9 cellular contexts compared by ENCODE assay signal in genomic region chr19:55644842-55645511, GRCh38. TPM values are rescaled to one million over a fixed set of nuclear protein-coding genes. Genes with fewer than 3 reads are reported as not detected.
DNase-seq lines count a peak whose midpoint lies in the region; ATAC-seq and TF ChIP-seq lines count a peak whose summit lies in the region.
"Had no signal": no experiment of that assay in that cellular context is flagged by ENCODE, and none has a peak within 500 bp of the region (broad histone marks: within the 10 kb centered on the region; RNA-seq: fewer than 3 reads in every experiment).

No MANE protein-coding gene starts in this region.

- H3K27ac Mint-ChIP-seq in T-helper 17 cell (peak overlapping the region; percentile 67), glutamatergic neuron (ENCODE audit: unreplicated experiment) (no peak overlapping the region)
- peak overlapping the region; percentile 69 to 89 for H3K27ac Mint-ChIP-seq in stimulated activated naive CD8-positive, alpha-beta T cell treated with anti-CD3 and anti-CD28 coated beads, Interleukin-15, amount 100 ng/mL, for 72 hours

- intact Hi-C loops in Right ventricle myocardium superior (cut with DNase I) (no loop called here), left ventricle myocardium superior (cut with micrococcal nuclease) (no loop called here), esophagus squamous epithelium (cut with DNase I) (no loop called here)

- no peak for ATAC-seq in Right ventricle myocardium superior (ENCODE audit: poor library complexity)
- ATAC-seq in left ventricle myocardium superior = no peak
- ATAC-seq in T-helper 17 cell = no peak
- ATAC-seq in stimulated activated naive CD8-positive, alpha-beta T cell treated with anti-CD3 and anti-CD28 coated beads, Interleukin-15, amount 100 ng/mL, for 72 hours = no peak

- H3K4me3 Mint-ChIP-seq in T-helper 17 cell (peak overlapping the region; percentile 67), glutamatergic neuron (ENCODE audit: unreplicated experiment) (peak overlapping the region; percentile 91)
- H3K4me3 Mint-ChIP-seq in stimulated activated naive CD8-positive, alpha-beta T cell treated with anti-CD3 and anti-CD28 coated beads, Interleukin-15, amount 100 ng/mL, for 72 hours = peak overlapping the region; percentile 96 to 98

- H3K27me3 Mint-ChIP-seq in T-helper 17 cell (no peaks in the 10 kb centered on the region), glutamatergic neuron (ENCODE audit: unreplicated experiment) (peaks cover 16% of the 10 kb centered on the region)
- no peaks in the 10 kb centered on the region for H3K27me3 Mint-ChIP-seq in stimulated activated naive CD8-positive, alpha-beta T cell treated with anti-CD3 and anti-CD28 coated beads, Interleukin-15, amount 100 ng/mL, for 72 hours

- no peaks in the 10 kb centered on the region for H3K36me3 Mint-ChIP-seq in T-helper 17 cell (ENCODE audit: low read depth)
- H3K36me3 Mint-ChIP-seq in glutamatergic neuron (ENCODE audit: unreplicated experiment) = no peaks in the 10 kb centered on the region

- peaks cover 19% of the 10 kb centered on the region for H3K9me3 Mint-ChIP-seq in glutamatergic neuron (ENCODE audit: unreplicated experiment)
- H3K9me3 Mint-ChIP-seq in stimulated activated naive CD8-positive, alpha-beta T cell treated with anti-CD3 and anti-CD28 coated beads, Interleukin-15, amount 100 ng/mL, for 72 hours = no peaks in the 10 kb centered on the region

- H3K27ac ChIP-seq in esophagus squamous epithelium = peak overlapping the region in 2 of 4 donors; percentile 93 to 98
- H3K27ac ChIP-seq: ascending aorta had no signal

- H3K4me1 Mint-ChIP-seq in T-helper 17 cell = peaks cover 40% of the 10 kb centered on the region
- peaks cover 19% of the 10 kb centered on the region for H3K4me1 Mint-ChIP-seq in glutamatergic neuron (ENCODE audit: low read depth, unreplicated experiment)
- peaks cover 72% of the 10 kb centered on the region for H3K4me1 Mint-ChIP-seq in stimulated activated naive CD8-positive, alpha-beta T cell treated with anti-CD3 and anti-CD28 coated beads, Interleukin-15, amount 100 ng/mL, for 72 hours

- peaks cover 54 to 90% (median 58%) of the 10 kb centered on the region in 3 donors for H3K4me1 ChIP-seq in esophagus squamous epithelium

- peak; percentile 36 for DNase-seq in Right ventricle myocardium superior
- DNase-seq in left ventricle myocardium superior = no peak
- DNase-seq in T-helper 17 cell = no peak
- no peak for DNase-seq in glutamatergic neuron
- DNase-seq in stimulated activated naive CD8-positive, alpha-beta T cell treated with anti-CD3 and anti-CD28 coated beads, Interleukin-15, amount 100 ng/mL, for 72 hours = no peak
- no peak for DNase-seq in esophagus squamous epithelium (lab: John Stamatoyannopoulos, UW)
- DNase-seq in NCI-H526 treated with DMSO at 0.1 percent for 48 hours (lab: John Stamatoyannopoulos, UW) = no peak
- no peak for DNase-seq in NCI-H146 treated with DMSO at 0.1 percent for 48 hours (lab: John Stamatoyannopoulos, UW; ENCODE audit: unreplicated experiment)

- H3K27me3 ChIP-seq in esophagus squamous epithelium = no peaks in the 10 kb centered on the region
- H3K27me3 ChIP-seq: ascending aorta had no signal

- WGBS in esophagus squamous epithelium, 2 donors = 68 to 85% methylated on average over 3 to 8 of the region's 28 CpGs

- TF ChIP-seq POLR2A in esophagus squamous epithelium (IDR thresholded peaks at IDR 0.05) = no peak

- H3K9me3 ChIP-seq in T-helper 17 cell (ENCODE audit: control insufficient read depth, low read length, poor library complexity, severe bottlenecking) (no peaks in the 10 kb centered on the region), esophagus squamous epithelium (no peaks in the 10 kb centered on the region)
- H3K9me3 ChIP-seq: ascending aorta had no signal

- TF ChIP-seq CTCF in glutamatergic neuron (IDR thresholded peaks at IDR 0.05; ENCODE audit: partially characterized antibody, unreplicated experiment) (no peak), esophagus squamous epithelium (IDR thresholded peaks at IDR 0.05) (no peak)

- peaks cover 0 to 18% (median 5%) of the 10 kb centered on the region in 3 donors for H3K36me3 ChIP-seq in esophagus squamous epithelium

- peak overlapping the region in 1 of 4 donors; percentile 95 for H3K4me3 ChIP-seq in esophagus squamous epithelium

RNA-seq across cellular contexts. Expression of gene ZNF581, which starts 1.5 kb away (rescaled TPM):
- 7.1 TPM for total RNA-seq in Right ventricle myocardium superior
- 9.4 TPM for total RNA-seq in left ventricle myocardium superior
- total RNA-seq in T-helper 17 cell = 10 to 100 TPM; 24.7 to 26.3 TPM
- total RNA-seq in glutamatergic neuron (ENCODE audit: unreplicated experiment) = 31.0 TPM
- total RNA-seq in esophagus squamous epithelium = 10 to 100 TPM; 11.8 to 20.2 (median 14.0) TPM

RNA-seq across cellular contexts. Expression of gene CCDC106, which starts 3.0 kb away (rescaled TPM):
- total RNA-seq in Right ventricle myocardium superior = 20.5 TPM
- 16.8 TPM for total RNA-seq in left ventricle myocardium superior
- total RNA-seq in T-helper 17 cell = 1 to 10 TPM; 1.1 to 1.6 TPM
- total RNA-seq in glutamatergic neuron (ENCODE audit: unreplicated experiment) = 32.1 TPM
- 1 to 10 TPM; 2.4 to 7.2 (median 4.6) TPM for total RNA-seq in esophagus squamous epithelium

RNA-seq across cellular contexts. Expression of gene ZNF580, which starts 4.2 kb away (rescaled TPM):
- total RNA-seq in Right ventricle myocardium superior (11.9 TPM), left ventricle myocardium superior (12.3 TPM), T-helper 17 cell (10 to 100 TPM; 40.3 to 41.8 TPM), glutamatergic neuron (ENCODE audit: unreplicated experiment) (43.6 TPM), esophagus squamous epithelium (10 to 100 TPM in 3 of 4 donors, 1 to 10 TPM in 1; 8.8 to 19.1 (median 12.9) TPM)

RNA-seq across cellular contexts. Expression of gene U2AF2, which starts 9.9 kb away (rescaled TPM):
- total RNA-seq in Right ventricle myocardium superior = 75.1 TPM
- total RNA-seq in left ventricle myocardium superior = 79.9 TPM
- 100 to 1,000 TPM; 248 to 258 TPM for total RNA-seq in T-helper 17 cell
- 216 TPM for total RNA-seq in glutamatergic neuron (ENCODE audit: unreplicated experiment)
- 100 to 1,000 TPM in 2 of 4 donors, 10 to 100 TPM in 2; 85.0 to 112 (median 99.7) TPM for total RNA-seq in esophagus squamous epithelium

RNA-seq across cellular contexts. Expression of gene ZNF784, which starts 20.6 kb away (rescaled TPM):
- 11.7 TPM for total RNA-seq in Right ventricle myocardium superior
- total RNA-seq in left ventricle myocardium superior = 13.4 TPM
- total RNA-seq in T-helper 17 cell = 10 to 100 TPM; 11.3 to 13.8 TPM
- 8.4 TPM for total RNA-seq in glutamatergic neuron (ENCODE audit: unreplicated experiment)
- total RNA-seq in esophagus squamous epithelium = 1 to 10 TPM; 2.9 to 6.9 (median 4.4) TPM
